Comparison of ENCODE assay signal across 1 cellular context in the genomic region with DNA sequence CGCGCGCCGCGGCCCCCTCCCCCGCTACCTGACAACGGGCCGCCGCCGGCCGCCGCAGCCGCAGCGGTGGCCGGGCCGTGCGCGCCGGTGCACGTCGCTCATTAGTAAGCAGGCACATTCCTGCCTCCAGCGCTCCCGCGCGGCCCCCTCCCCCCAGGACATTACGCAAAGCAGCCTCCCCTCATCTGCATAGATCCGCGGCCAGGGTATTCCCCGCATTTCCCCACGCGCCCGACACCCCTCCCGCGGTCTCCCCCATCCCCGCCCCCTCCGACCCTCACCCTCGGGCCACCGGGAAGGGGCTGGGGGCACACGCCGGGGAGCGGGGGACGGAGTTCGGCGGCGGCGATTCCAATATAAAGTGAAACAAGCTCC.
TF ChIP-seq lines count a peak whose summit lies in the region.

A gene with protein sequence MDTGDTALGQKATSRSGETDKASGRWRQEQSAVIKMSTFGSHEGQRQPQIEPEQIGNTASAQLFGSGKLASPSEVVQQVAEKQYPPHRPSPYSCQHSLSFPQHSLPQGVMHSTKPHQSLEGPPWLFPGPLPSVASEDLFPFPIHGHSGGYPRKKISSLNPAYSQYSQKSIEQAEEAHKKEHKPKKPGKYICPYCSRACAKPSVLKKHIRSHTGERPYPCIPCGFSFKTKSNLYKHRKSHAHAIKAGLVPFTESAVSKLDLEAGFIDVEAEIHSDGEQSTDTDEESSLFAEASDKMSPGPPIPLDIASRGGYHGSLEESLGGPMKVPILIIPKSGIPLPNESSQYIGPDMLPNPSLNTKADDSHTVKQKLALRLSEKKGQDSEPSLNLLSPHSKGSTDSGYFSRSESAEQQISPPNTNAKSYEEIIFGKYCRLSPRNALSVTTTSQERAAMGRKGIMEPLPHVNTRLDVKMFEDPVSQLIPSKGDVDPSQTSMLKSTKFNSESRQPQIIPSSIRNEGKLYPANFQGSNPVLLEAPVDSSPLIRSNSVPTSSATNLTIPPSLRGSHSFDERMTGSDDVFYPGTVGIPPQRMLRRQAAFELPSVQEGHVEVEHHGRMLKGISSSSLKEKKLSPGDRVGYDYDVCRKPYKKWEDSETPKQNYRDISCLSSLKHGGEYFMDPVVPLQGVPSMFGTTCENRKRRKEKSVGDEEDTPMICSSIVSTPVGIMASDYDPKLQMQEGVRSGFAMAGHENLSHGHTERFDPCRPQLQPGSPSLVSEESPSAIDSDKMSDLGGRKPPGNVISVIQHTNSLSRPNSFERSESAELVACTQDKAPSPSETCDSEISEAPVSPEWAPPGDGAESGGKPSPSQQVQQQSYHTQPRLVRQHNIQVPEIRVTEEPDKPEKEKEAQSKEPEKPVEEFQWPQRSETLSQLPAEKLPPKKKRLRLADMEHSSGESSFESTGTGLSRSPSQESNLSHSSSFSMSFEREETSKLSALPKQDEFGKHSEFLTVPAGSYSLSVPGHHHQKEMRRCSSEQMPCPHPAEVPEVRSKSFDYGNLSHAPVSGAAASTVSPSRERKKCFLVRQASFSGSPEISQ (N-terminal part only) (minus strand): TSS at position 106 of the 375 bp plus-strand sequence. CDS start 170,438 bp downstream, outside the sequence.

TF ChIP-seq in SK-N-SH treated with all-trans-retinoic acid at 6 μM for 48 hours, 23 proteins besides CTCF, POLR2A, EP300 and RAD21 (continued from another document):
- TF ChIP-seq, protein P1, sequence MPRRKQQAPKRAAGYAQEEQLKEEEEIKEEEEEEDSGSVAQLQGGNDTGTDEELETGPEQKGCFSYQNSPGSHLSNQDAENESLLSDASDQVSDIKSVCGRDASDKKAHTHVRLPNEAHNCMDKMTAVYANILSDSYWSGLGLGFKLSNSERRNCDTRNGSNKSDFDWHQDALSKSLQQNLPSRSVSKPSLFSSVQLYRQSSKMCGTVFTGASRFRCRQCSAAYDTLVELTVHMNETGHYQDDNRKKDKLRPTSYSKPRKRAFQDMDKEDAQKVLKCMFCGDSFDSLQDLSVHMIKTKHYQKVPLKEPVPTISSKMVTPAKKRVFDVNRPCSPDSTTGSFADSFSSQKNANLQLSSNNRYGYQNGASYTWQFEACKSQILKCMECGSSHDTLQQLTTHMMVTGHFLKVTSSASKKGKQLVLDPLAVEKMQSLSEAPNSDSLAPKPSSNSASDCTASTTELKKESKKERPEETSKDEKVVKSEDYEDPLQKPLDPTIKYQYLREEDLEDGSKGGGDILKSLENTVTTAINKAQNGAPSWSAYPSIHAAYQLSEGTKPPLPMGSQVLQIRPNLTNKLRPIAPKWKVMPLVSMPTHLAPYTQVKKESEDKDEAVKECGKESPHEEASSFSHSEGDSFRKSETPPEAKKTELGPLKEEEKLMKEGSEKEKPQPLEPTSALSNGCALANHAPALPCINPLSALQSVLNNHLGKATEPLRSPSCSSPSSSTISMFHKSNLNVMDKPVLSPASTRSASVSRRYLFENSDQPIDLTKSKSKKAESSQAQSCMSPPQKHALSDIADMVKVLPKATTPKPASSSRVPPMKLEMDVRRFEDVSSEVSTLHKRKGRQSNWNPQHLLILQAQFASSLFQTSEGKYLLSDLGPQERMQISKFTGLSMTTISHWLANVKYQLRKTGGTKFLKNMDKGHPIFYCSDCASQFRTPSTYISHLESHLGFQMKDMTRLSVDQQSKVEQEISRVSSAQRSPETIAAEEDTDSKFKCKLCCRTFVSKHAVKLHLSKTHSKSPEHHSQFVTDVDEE (CRISPR knock-in tag; IDR thresholded peaks at IDR 0.05): no peak
- no peak for TF ChIP-seq OSR1 (CRISPR knock-in tag; IDR thresholded peaks at IDR 0.05)
